Comparison of ENCODE assay signal across 14 cellular contexts in genomic region chrX:53678667-53679066, GRCh38. TPM values are rescaled to one million over a fixed set of nuclear protein-coding genes. Genes with fewer than 3 reads are reported as not detected.
A peak's percentile ranks its signal among the peaks of the same experiment; 100 is the strongest.
DNase-seq lines count a peak whose midpoint lies in the region; ATAC-seq, FAIRE-seq and TF ChIP-seq lines count a peak whose summit lies in the region.
"Had no signal": no experiment of that assay in that cellular context is flagged by ENCODE, and none has a peak within 500 bp of the region (broad histone marks: within the 10 kb centered on the region; RNA-seq: fewer than 3 reads in every experiment).

No MANE protein-coding gene starts in this region.

- no peak overlapping the region for H3K23ac ChIP-seq in IMR-90 (ENCODE audit: low read depth, low read length)

- H3K4me1 Mint-ChIP-seq in activated CD4-positive, alpha-beta memory T cell treated with anti-CD3 and anti-CD28 coated beads for 36 hours (ENCODE audit: low read depth), result peaks cover 62% of the 10 kb centered on the region
- peaks cover 63% of the 10 kb centered on the region for H3K4me1 Mint-ChIP-seq in activated CD4-positive, alpha-beta memory T cell treated with anti-CD3 and anti-CD28 coated beads, Interleukin-2, amount 10 ng/mL, durations not matched to agents 7 days and 5 days

- no peak overlapping the region for H2AK9ac ChIP-seq in IMR-90 (replicated peaks; ENCODE audit: low read depth, low read length, poor library complexity)

- H4K5ac ChIP-seq in IMR-90 (ENCODE audit: low read depth, low read length), result no peak overlapping the region

- FAIRE-seq in GM12878 (lab: Jason Lieb, UNC), result no peak

- no peaks in the 10 kb centered on the region for H3K4me1 ChIP-seq in IMR-90 (ENCODE audit: control insufficient read depth, insufficient read depth, low read length)
- no peaks in the 10 kb centered on the region for H3K4me1 ChIP-seq in GM12878 (ENCODE audit: control insufficient read depth, insufficient read depth, low read length)
- H3K4me1 ChIP-seq in osteoblast (ENCODE audit: insufficient read depth, low read length), result no peaks in the 10 kb centered on the region
- peaks cover 1% of the 10 kb centered on the region for H3K4me1 ChIP-seq in right cardiac atrium (ENCODE audit: control insufficient read depth, insufficient read depth, low read length)

- H3K79me2 ChIP-seq in GM12878 (ENCODE audit: control insufficient read depth, insufficient read depth, low read length), result peaks cover 71% of the 10 kb centered on the region
- peaks cover 97% of the 10 kb centered on the region for H3K79me2 ChIP-seq in osteoblast (ENCODE audit: insufficient read depth, low read length)

- H3K14ac ChIP-seq in IMR-90 (replicated peaks; ENCODE audit: low read depth, low read length), result no peak overlapping the region

- H3K9me1 ChIP-seq in IMR-90 (ENCODE audit: insufficient read depth, low read length), result no peaks in the 10 kb centered on the region

- in situ Hi-C loops in IMR-90 (cut with MboI; ENCODE audit: low sequenced_read_pairs) (no loop called here), GM12878 (cut with MboI) (no loop called here)

- H2BK120ac ChIP-seq in IMR-90 (ENCODE audit: low read depth, low read length), result no peak overlapping the region

- ATAC-seq in IMR-90 (ENCODE audit: low read depth) (no peak), GM12878 (peak; percentile 28; the same call in 1 of the 3 replicates), HG02623 (IDR thresholded peaks at IDR 0.05; ENCODE audit: unreplicated experiment) (no peak), right cardiac atrium (no peak)
- ATAC-seq: T-cell had no signal

- H2AK5ac ChIP-seq in IMR-90 (ENCODE audit: low read depth, low read length), result no peak overlapping the region

- H3K9me3 ChIP-seq in IMR-90 (ENCODE audit: control insufficient read depth, insufficient read depth, low read length) (no peaks in the 10 kb centered on the region), GM12878 (replicated peaks; ENCODE audit: control insufficient read depth, insufficient read depth, low read length) (no peaks in the 10 kb centered on the region; the same call in 2 of the 3 replicates), osteoblast (ENCODE audit: low read depth, low read length) (no peaks in the 10 kb centered on the region), right cardiac atrium (ENCODE audit: control insufficient read depth, low read length) (no peaks in the 10 kb centered on the region)
- H3K9me3 ChIP-seq: stomach had no signal

- H3K27ac ChIP-seq in IMR-90 (ENCODE audit: insufficient read depth, low read length) (no peak overlapping the region), GM12878 (ENCODE audit: control insufficient read depth, insufficient read depth) (no peak overlapping the region), osteoblast (ENCODE audit: low read depth, low read length) (no peak overlapping the region), right cardiac atrium (ENCODE audit: low read length) (no peak overlapping the region)
- H3K27ac ChIP-seq: HL-60, stomach had no signal

- intact Hi-C loops in activated CD4-positive, alpha-beta memory T cell treated with anti-CD3 and anti-CD28 coated beads for 36 hours (cut with micrococcal nuclease), result no loop called here
- intact Hi-C loops in IMR-90 (cut with micrococcal nuclease) (no loop called here), GM12878 (cut with micrococcal nuclease; ENCODE audit: unreplicated experiment) (no loop called here), right cardiac atrium (cut with DNase I) (no loop called here)

- H3K4me2 ChIP-seq in IMR-90 (ENCODE audit: low read depth, low read length) (no peak overlapping the region), GM12878 (ENCODE audit: control insufficient read depth, insufficient read depth) (no peak overlapping the region), osteoblast (ENCODE audit: insufficient read depth, low read length) (no peak overlapping the region)

- no peaks in the 10 kb centered on the region for H3K27me3 ChIP-seq in IMR-90 (ENCODE audit: control insufficient read depth, insufficient read depth, low read length)
- no peaks in the 10 kb centered on the region for H3K27me3 ChIP-seq in GM12878 (replicated peaks in 1 of 2; ENCODE audit: control insufficient read depth in 2 of 2, insufficient read depth in 2 of 2, low read length in 1 of 2)
- H3K27me3 ChIP-seq in osteoblast (ENCODE audit: insufficient read depth, low read length), result no peaks in the 10 kb centered on the region
- H3K27me3 ChIP-seq in right cardiac atrium (ENCODE audit: control insufficient read depth, insufficient read depth), result no peaks in the 10 kb centered on the region
- H3K27me3 ChIP-seq: stomach had no signal

- no peak overlapping the region for H3K4me3 ChIP-seq in IMR-90 (ENCODE audit: insufficient read depth, low read depth, low read length)
- no peak overlapping the region for H3K4me3 ChIP-seq in GM12878
- H3K4me3 ChIP-seq in osteoblast (ENCODE audit: insufficient read depth, low read length), result no peak overlapping the region
- no peak overlapping the region for H3K4me3 ChIP-seq in right cardiac atrium (ENCODE audit: low read length)
- H3K4me3 ChIP-seq: stomach had no signal

- SMC1A ChIA-PET in GM12878 (lab: Charles Lee; ENCODE audit: uncharacterized antibody, unreplicated experiment), result interaction anchor here (0.7 to 2.2 kb wide), 14 partner anchors 8 to 156 kb away, joined by 3 to 13 read pairs (median 4); no protein-coding TSS in a partner anchor

- peaks cover 38% of the 10 kb centered on the region for H4K20me1 ChIP-seq in IMR-90 (ENCODE audit: insufficient read depth, low read length)
- 0 out of 2 replicates have a peak, but pooled peaks cover 3% of the 10 kb centered on the region for H4K20me1 ChIP-seq in GM12878 (ENCODE audit: control insufficient read depth, insufficient read depth)
- H4K20me1 ChIP-seq in osteoblast (ENCODE audit: insufficient read depth, low read length), result peaks cover 7% of the 10 kb centered on the region

- CTCF ChIA-PET in activated CD4-positive, alpha-beta memory T cell treated with anti-CD3 and anti-CD28 coated beads for 36 hours (lab: Charles Lee), result interaction anchor here (0.6 to 1.0 kb wide), 4 partner anchors 20 to 160 kb away, joined by 3 to 4 read pairs (median 3); no protein-coding TSS in a partner anchor
- CTCF ChIA-PET in activated CD4-positive, alpha-beta memory T cell treated with anti-CD3 and anti-CD28 coated beads, Interleukin-2, amount 10 ng/mL, durations not matched to agents 7 days and 5 days (lab: Charles Lee), result interaction anchor here (0.9 to 2.0 kb wide), 3 partner anchors 35 to 153 kb away, joined by 3 to 7 read pairs (median 3); no protein-coding TSS in a partner anchor
- CTCF ChIA-PET in IMR-90 (lab: Yijun Ruan, JAX), result no interaction called here
- CTCF ChIA-PET in GM12878 (lab: Yijun Ruan, JAX), result interaction anchor here (0.6 to 2.5 kb wide), 13 partner anchors 9 to 362 kb away, joined by 3 to 12 read pairs (median 4); no protein-coding TSS in a partner anchor

- no peak overlapping the region for H4K8ac ChIP-seq in IMR-90 (ENCODE audit: low read depth in 2 of 2, low read length in 2 of 2)

- no peak overlapping the region for H2BK20ac ChIP-seq in IMR-90 (ENCODE audit: low read depth, low read length)

- H3K36me3 ChIP-seq in IMR-90 (ENCODE audit: control insufficient read depth, insufficient read depth, low read length), result peaks cover 9% of the 10 kb centered on the region
- peaks cover 0 to 7% of the 10 kb centered on the region in 2 experiments; a peak in 2 of 4 replicates for H3K36me3 ChIP-seq in GM12878 (ENCODE audit: control insufficient read depth in 2 of 2, insufficient read depth in 2 of 2, low read length in 1 of 2)
- peaks cover 13% of the 10 kb centered on the region for H3K36me3 ChIP-seq in osteoblast (ENCODE audit: insufficient read depth, low read length)

- no peak for TF ChIP-seq POLR2A in IMR-90 (IDR thresholded peaks at IDR 0.05; ENCODE audit: low read depth, low read length)
- TF ChIP-seq POLR2A in GM12878 (IDR thresholded peaks at IDR 0.05; ENCODE audit: low read depth, low read length), result no peak

- no peak overlapping the region for H3K9ac ChIP-seq in IMR-90 (ENCODE audit: low read depth, low read length)
- no peak overlapping the region for H3K9ac ChIP-seq in GM12878 (ENCODE audit: control insufficient read depth, insufficient read depth, low read length)

- TF ChIP-seq CTCF in IMR-90 (conservative IDR thresholded peaks at IDR 0.05; ENCODE audit: low read depth, low read length) (no peak), GM12878 (IDR thresholded peaks at IDR 0.05 in 2 of 3, conservative IDR thresholded peaks at IDR 0.05 in 1 of 3; ENCODE audit: control insufficient read depth in 2 of 3, extremely low read depth in 1 of 3, insufficient read depth in 1 of 3, low read depth in 3 of 3, low read length in 3 of 3) (peak; percentile 33 to 41 (median 38); a peak in 5 of 6 replicates), osteoblast (IDR thresholded peaks at IDR 0.05; ENCODE audit: extremely low read depth, low read depth, low read length) (peak; percentile 25)

- peak overlapping the region; percentile 69 for H3K27ac Mint-ChIP-seq in activated CD4-positive, alpha-beta memory T cell treated with anti-CD3 and anti-CD28 coated beads for 36 hours
- no peak overlapping the region for H3K27ac Mint-ChIP-seq in activated CD4-positive, alpha-beta memory T cell treated with anti-CD3 and anti-CD28 coated beads, Interleukin-2, amount 10 ng/mL, durations not matched to agents 7 days and 5 days
- H3K27ac Mint-ChIP-seq: T-cell had no signal

- H2BK5ac ChIP-seq in IMR-90 (ENCODE audit: low read depth, low read length, poor library complexity, severe bottlenecking), result no peak overlapping the region

- H3K36me3 Mint-ChIP-seq in activated CD4-positive, alpha-beta memory T cell treated with anti-CD3 and anti-CD28 coated beads for 36 hours, result peaks cover 78% of the 10 kb centered on the region
- H3K36me3 Mint-ChIP-seq in activated CD4-positive, alpha-beta memory T cell treated with anti-CD3 and anti-CD28 coated beads, Interleukin-2, amount 10 ng/mL, durations not matched to agents 7 days and 5 days (ENCODE audit: low read depth), result peaks cover 72% of the 10 kb centered on the region

- TF ChIP-seq EP300 in GM12878 (IDR thresholded peaks at IDR 0.05; ENCODE audit: borderline replicate concordance in 1 of 2, control insufficient read depth in 1 of 2, low read depth in 2 of 2, low read length in 2 of 2), result no peak

- H3K79me1 ChIP-seq in IMR-90 (ENCODE audit: low read depth in 1 of 2, low read length in 2 of 2), result peaks cover 2 to 5% of the 10 kb centered on the region in 2 experiments; a peak in 3 of 4 replicates

- H3K9me3 Mint-ChIP-seq in activated CD4-positive, alpha-beta memory T cell treated with anti-CD3 and anti-CD28 coated beads for 36 hours, result no peaks in the 10 kb centered on the region
- H3K9me3 Mint-ChIP-seq in activated CD4-positive, alpha-beta memory T cell treated with anti-CD3 and anti-CD28 coated beads, Interleukin-2, amount 10 ng/mL, durations not matched to agents 7 days and 5 days, result no peaks in the 10 kb centered on the region
- H3K9me3 Mint-ChIP-seq: T-cell had no signal

- H3K56ac ChIP-seq in IMR-90 (ENCODE audit: extremely low read depth, insufficient read depth, low read length), result no peak overlapping the region

- TF ChIP-seq RAD21 in IMR-90 (IDR thresholded peaks at IDR 0.05; ENCODE audit: low read length), result 0 out of 2 replicates have a peak, but pooled peaks have one; percentile 7
- peak; percentile 36; the same call in 1 of the 2 replicates for TF ChIP-seq RAD21 in GM12878 (IDR thresholded peaks at IDR 0.05; ENCODE audit: insufficient read depth, low read depth, low read length)

- BruUV-seq in IMR-90 (replicated peaks; lab: Mats Ljungman, UMichigan), result no TSS peak
- no TSS peak for BruUV-seq in GM12878 (replicated peaks; lab: Mats Ljungman, UMichigan)

- no peaks in the 10 kb centered on the region for H3K27me3 Mint-ChIP-seq in activated CD4-positive, alpha-beta memory T cell treated with anti-CD3 and anti-CD28 coated beads for 36 hours
- H3K27me3 Mint-ChIP-seq in activated CD4-positive, alpha-beta memory T cell treated with anti-CD3 and anti-CD28 coated beads, Interleukin-2, amount 10 ng/mL, durations not matched to agents 7 days and 5 days, result no peaks in the 10 kb centered on the region

- RAD21 ChIA-PET in GM12878 (lab: Charles Lee; ENCODE audit: unreplicated experiment), result interaction anchor here (0.5 to 2.7 kb wide), 8 partner anchors 9 to 155 kb away, joined by 3 to 14 read pairs (median 5); no protein-coding TSS in a partner anchor

- POLR2A ChIA-PET in activated CD4-positive, alpha-beta memory T cell treated with anti-CD3 and anti-CD28 coated beads for 36 hours (lab: Charles Lee), result no interaction called here
- POLR2A ChIA-PET in activated CD4-positive, alpha-beta memory T cell treated with anti-CD3 and anti-CD28 coated beads, Interleukin-2, amount 10 ng/mL, durations not matched to agents 7 days and 5 days (lab: Charles Lee), result interaction anchor here (0.9 to 1.2 kb wide), 2 partner anchors 36 to 55 kb away, joined by 3 read pairs; no protein-coding TSS in a partner anchor
- POLR2A ChIA-PET in IMR-90 (lab: Charles Lee; ENCODE audit: unreplicated experiment), result no interaction called here
- POLR2A ChIA-PET in GM12878 (lab: Charles Lee), result no interaction called here

- no peak overlapping the region for H3K18ac ChIP-seq in IMR-90 (ENCODE audit: low read depth, low read length)

- no peak for DNase-seq in activated CD4-positive, alpha-beta memory T cell treated with anti-CD3 and anti-CD28 coated beads for 36 hours
- no peak for DNase-seq in activated CD4-positive, alpha-beta memory T cell treated with anti-CD3 and anti-CD28 coated beads, Interleukin-2, amount 10 ng/mL, durations not matched to agents 7 days and 5 days
- no peak for DNase-seq in IMR-90
- DNase-seq in GM12878 (ENCODE audit: low read depth, low spot score), result no peak
- DNase-seq in osteoblast (ENCODE audit: insufficient read length, low spot score, missing footprints), result no peak
- no peak for DNase-seq in activated CD4-positive, CD25-positive, alpha-beta regulatory T cell treated with anti-CD3 and anti-CD28 coated beads, Interleukin-2, amount 50 U/mL, for 72 hours
- DNase-seq in right cardiac atrium, result no peak
- DNase-seq: activated effector memory CD4-positive, alpha-beta T cell treated with Interleukin-2 at 50 U/mL for 16 hours; HCEC 1CT; NCI-H226; stomach had no signal

- dilution Hi-C loops in IMR-90 (cut with HindIII; ENCODE audit: low sequenced_read_pairs, unreplicated experiment), result no loop called here

- no peak overlapping the region for H2BK15ac ChIP-seq in IMR-90 (ENCODE audit: low read depth, low read length)

- H4K91ac ChIP-seq in IMR-90 (ENCODE audit: insufficient read depth, low read depth, low read length), result no peak overlapping the region

- H2AFZ ChIP-seq in IMR-90 (replicated peaks; ENCODE audit: low read length, poor library complexity) (no peak overlapping the region), GM12878 (ENCODE audit: control insufficient read depth, low read depth, low read length) (no peak overlapping the region), osteoblast (ENCODE audit: low read length) (no peak overlapping the region)

- peak overlapping the region; percentile 16 for H3K4me3 Mint-ChIP-seq in activated CD4-positive, alpha-beta memory T cell treated with anti-CD3 and anti-CD28 coated beads for 36 hours
- H3K4me3 Mint-ChIP-seq in activated CD4-positive, alpha-beta memory T cell treated with anti-CD3 and anti-CD28 coated beads, Interleukin-2, amount 10 ng/mL, durations not matched to agents 7 days and 5 days, result no peak overlapping the region
- H3K4me3 Mint-ChIP-seq: T-cell had no signal

- H3K4ac ChIP-seq in IMR-90 (ENCODE audit: low read depth, low read length), result no peak overlapping the region

RNA-seq across cellular contexts. Expression of gene HUWE1, which starts 7.9 kb away (rescaled TPM):
- 100 to 1,000 TPM; 544 to 560 TPM for total RNA-seq in activated CD4-positive, alpha-beta memory T cell treated with anti-CD3 and anti-CD28 coated beads for 36 hours
- total RNA-seq in activated CD4-positive, alpha-beta memory T cell treated with anti-CD3 and anti-CD28 coated beads, Interleukin-2, amount 10 ng/mL, durations not matched to agents 7 days and 5 days, result 100 to 1,000 TPM; 213 to 237 TPM
- total RNA-seq in IMR-90 (2012; rRNA removed) (52.8 and 57.7 TPM in 2 replicates), GM12878 (2014; rRNA removed) (99.9 and 104 TPM in 2 replicates), GM12878 (2014; rRNA removed; fragmentation: Illumina TruSeq; extraction: Trizol) (96.6 and 101 TPM in 2 replicates), GM12878 (2021) (269 and 280 TPM in 2 replicates), osteoblast (108 and 116 TPM in 2 replicates), right cardiac atrium (100 to 1,000 TPM; 109 to 159 (median 131) TPM)
- polyA plus RNA-seq in IMR-90 (2012; rRNA removed) (47.6 and 49.0 TPM in 2 replicates), GM12878 (2011; rRNA removed) (100 and 136 TPM in 2 replicates), GM12878 (2014; fragmentation: Illumina TruSeq; extraction: Trizol) (149 TPM in 2 replicates), GM12878 (2014; fragmentation: Nextera tagmentation; extraction: Ambion mirVana) (10 to 100 TPM; 35.9 to 39.0 TPM), GM12878 (2014; rRNA removed) (114 and 125 TPM in 2 replicates), GM12878 (2016; fragmentation: Nextera tagmentation; extraction: Ambion mirVana) (10 to 100 TPM; 52.5 to 57.3 TPM), right cardiac atrium (46.7 TPM)
- polyA plus RNA-seq in IMR-90 (2012; cell fraction: cytosol; rRNA removed), result 23.6 and 32.5 TPM in 2 replicates
- 78.3 and 128 TPM in 2 replicates for polyA plus RNA-seq in IMR-90 (2012; cell fraction: nucleus; rRNA removed; ENCODE audit: low replicate concordance)
- 335 and 348 TPM in 2 replicates for total RNA-seq in GM12878 (2013; cell fraction: nucleolus; rRNA removed)
- 73.9 TPM for polyA plus RNA-seq in GM12878 (2011; ENCODE audit: low read depth)
- polyA plus RNA-seq in GM12878 (2011; cell fraction: cytosol; rRNA removed), result 108 and 146 TPM in 2 replicates
- 286 and 327 TPM in 2 replicates for polyA plus RNA-seq in GM12878 (2011; cell fraction: nucleus; rRNA removed)
- polyA plus RNA-seq in GM12878 (2012), result 90.8 and 92.9 TPM in 2 replicates
- polyA minus RNA-seq in GM12878 (2011; rRNA and poly(A)+ RNA removed), result 383 and 668 TPM in 2 replicates
- polyA minus RNA-seq in GM12878 (2011; cell fraction: cytosol; rRNA and poly(A)+ RNA removed), result 147 and 181 TPM in 2 replicates
- polyA minus RNA-seq in GM12878 (2011; cell fraction: nucleus; rRNA and poly(A)+ RNA removed), result 139 and 215 TPM in 2 replicates
